In genomic region chr10:59958882-59959281, GRCh38 we compare ENCODE assay signal across 22 cellular contexts. TPM values are rescaled to one million over a fixed set of nuclear protein-coding genes. Genes with fewer than 3 reads are reported as not detected.
DNase-seq lines count a peak whose midpoint lies in the region; ATAC-seq and TF ChIP-seq lines count a peak whose summit lies in the region.
"Had no signal": no experiment of that assay in that cellular context is flagged by ENCODE, and none has a peak within 500 bp of the region (broad histone marks: within the 10 kb centered on the region; RNA-seq: fewer than 3 reads in every experiment).

No MANE protein-coding gene starts in this region.

- peak overlapping the region; percentile 96 for H2BK12ac ChIP-seq in trophoblast cell (ENCODE audit: low read length)

- CTCF ChIA-PET in PC-3 (lab: Charles Lee): no interaction called here

- 87% methylated on average over 5 of the region's 5 CpGs for WGBS in esophagus muscularis mucosa
- WGBS in trophoblast cell (ENCODE audit: extremely low coverage, insufficient coverage, insufficient read length): no CpG with 5 or more reads among the region's 5 CpGs

- H3K79me2 ChIP-seq in GM23338 (replicated peaks; ENCODE audit: insufficient read depth) (no peaks in the 10 kb centered on the region), PC-3 (ENCODE audit: low read length) (no peaks in the 10 kb centered on the region), trophoblast cell (ENCODE audit: control insufficient read depth, insufficient read depth, low read length, poor library complexity) (no peaks in the 10 kb centered on the region)

- peak overlapping the region; percentile 31 for H4K12ac ChIP-seq in trophoblast cell (ENCODE audit: low read depth, low read length)

- H3K27me3 ChIP-seq in GM23338 (ENCODE audit: insufficient read depth) (no peaks in the 10 kb centered on the region), PC-3 (ENCODE audit: low read length) (no peaks in the 10 kb centered on the region), esophagus muscularis mucosa (no peaks in the 10 kb centered on the region), trophoblast cell (ENCODE audit: insufficient read depth, low read length) (no peaks in the 10 kb centered on the region)
- H3K27me3 ChIP-seq: BE2C; BLaER1 treated with 17β-estradiol and CSF1 and Interleukin-3, amounts not matched to agents 10 nM and 100 nM had no signal

- H3K23ac ChIP-seq in trophoblast cell (ENCODE audit: low read length): no peak overlapping the region

- peak overlapping the region; percentile 93 for H4K91ac ChIP-seq in trophoblast cell (ENCODE audit: low read depth, low read length)

- no peak for TF ChIP-seq EP300 in esophagus muscularis mucosa (IDR thresholded peaks at IDR 0.05)

- intact Hi-C loops in PC-3 (cut with micrococcal nuclease) (no loop called here), esophagus muscularis mucosa (cut with DNase I) (no loop called here)

- H3K4me2 ChIP-seq in GM23338: no peak overlapping the region
- no peak overlapping the region for H3K4me2 ChIP-seq in PC-3 (ENCODE audit: low read length)
- no peak overlapping the region for H3K4me2 ChIP-seq in trophoblast cell (ENCODE audit: low read length)
- H3K4me2 ChIP-seq: A549; BLaER1 treated with 17β-estradiol and CSF1 and Interleukin-3, amounts not matched to agents 10 nM and 100 nM had no signal

- no peaks in the 10 kb centered on the region for H3K36me3 Mint-ChIP-seq in GM23338 (ENCODE audit: low read depth)
- H3K36me3 Mint-ChIP-seq: CD14-positive monocyte; CD8-positive, alpha-beta memory T cell had no signal

- no peak overlapping the region for H3K4me3 Mint-ChIP-seq in GM23338
- H3K4me3 Mint-ChIP-seq: CD14-positive monocyte; CD4-positive, alpha-beta T cell; CD8-positive, alpha-beta memory T cell had no signal

- H4K20me1 ChIP-seq in GM23338 (replicated peaks; ENCODE audit: insufficient read depth) (no peaks in the 10 kb centered on the region), PC-3 (ENCODE audit: low read length) (no peaks in the 10 kb centered on the region)
- H4K20me1 ChIP-seq: BLaER1 treated with 17β-estradiol and CSF1 and Interleukin-3, amounts not matched to agents 10 nM and 100 nM had no signal

- H3K9me3 Mint-ChIP-seq in GM23338: no peaks in the 10 kb centered on the region
- H3K9me3 Mint-ChIP-seq: CD4-positive, alpha-beta T cell; CD8-positive, alpha-beta memory T cell had no signal

- POLR2A ChIA-PET in PC-3 (lab: Charles Lee; ENCODE audit: unreplicated experiment): no interaction called here

- no TSS peak for BruUV-seq in PC-3 (replicated peaks; lab: Mats Ljungman, UMichigan)

- H3K9me2 ChIP-seq in GM23338 (ENCODE audit: insufficient read depth): no peaks in the 10 kb centered on the region
- no peaks in the 10 kb centered on the region for H3K9me2 ChIP-seq in PC-3 (replicated peaks; ENCODE audit: low read length)

- no peak for TF ChIP-seq POLR2A in esophagus muscularis mucosa (IDR thresholded peaks at IDR 0.05; ENCODE audit: low read depth)

- peak overlapping the region; percentile 92 for H2BK5ac ChIP-seq in trophoblast cell (ENCODE audit: low read depth, low read length, poor library complexity)

- H3F3A ChIP-seq in GM23338 (replicated peaks; ENCODE audit: low read depth) (no peaks in the 10 kb centered on the region), PC-3 (ENCODE audit: low read length, unreplicated experiment) (no peaks in the 10 kb centered on the region)

- no peak overlapping the region for H3K27ac Mint-ChIP-seq in GM23338
- H3K27ac Mint-ChIP-seq: CD4-positive, alpha-beta T cell; CD8-positive, alpha-beta memory T cell had no signal

- peaks cover 17% of the 10 kb centered on the region for H3K79me1 ChIP-seq in trophoblast cell (ENCODE audit: low read length)

- H3K9me3 ChIP-seq in PC-3 (ENCODE audit: low read length) (no peaks in the 10 kb centered on the region), esophagus muscularis mucosa (no peaks in the 10 kb centered on the region), trophoblast cell (ENCODE audit: insufficient read depth, low read depth, low read length) (no peaks in the 10 kb centered on the region)
- H3K9me3 ChIP-seq: A549; BE2C; BLaER1 treated with 17β-estradiol and CSF1 and Interleukin-3, amounts not matched to agents 10 nM and 100 nM had no signal

- peak overlapping the region; percentile 46 for H3K18ac ChIP-seq in trophoblast cell (ENCODE audit: low read length)

- H4K8ac ChIP-seq in trophoblast cell (ENCODE audit: low read depth, low read length): peak overlapping the region; percentile 48

- H3K4me3 ChIP-seq in GM23338 (no peak overlapping the region), PC-3 (ENCODE audit: low read length) (no peak overlapping the region), esophagus muscularis mucosa (no peak overlapping the region), trophoblast cell (ENCODE audit: low read depth, low read length) (no peak overlapping the region)
- H3K4me3 ChIP-seq: A549; BLaER1 treated with 17β-estradiol and CSF1 and Interleukin-3, amounts not matched to agents 10 nM and 100 nM; GM23248 had no signal

- TF ChIP-seq CTCF in GM23338 (conservative IDR thresholded peaks at IDR 0.05; ENCODE audit: low read depth in 2 of 2) (no peak), PC-3 (conservative IDR thresholded peaks at IDR 0.05; ENCODE audit: low read depth, low read length) (no peak), esophagus muscularis mucosa (IDR thresholded peaks at IDR 0.05) (no peak)

- H3K9ac ChIP-seq in PC-3 (ENCODE audit: low read length): no peak overlapping the region
- no peak overlapping the region for H3K9ac ChIP-seq in trophoblast cell (ENCODE audit: low read length)
- H3K9ac ChIP-seq: BLaER1 treated with 17β-estradiol and CSF1 and Interleukin-3, amounts not matched to agents 10 nM and 100 nM; GM23248 had no signal

- peak overlapping the region; percentile 87 for H3K14ac ChIP-seq in trophoblast cell (ENCODE audit: low read length)

- H3K4me1 Mint-ChIP-seq in GM23338: peaks cover 8% of the 10 kb centered on the region
- H3K4me1 Mint-ChIP-seq: CD8-positive, alpha-beta memory T cell had no signal

- ATAC-seq in GM23338 (no peak), PC-3 (no peak), GM18867 (IDR thresholded peaks at IDR 0.05; ENCODE audit: unreplicated experiment) (no peak), HG03097 (IDR thresholded peaks at IDR 0.05; ENCODE audit: low FRiP score, unreplicated experiment) (no peak)
- ATAC-seq: A549 had no signal

- H3K4me1 ChIP-seq in GM23338 (ENCODE audit: insufficient read depth) (no peaks in the 10 kb centered on the region), PC-3 (ENCODE audit: insufficient read depth, low read length) (0 out of 2 replicates have a peak, but pooled peaks cover 4% of the 10 kb centered on the region), esophagus muscularis mucosa (no peaks in the 10 kb centered on the region), trophoblast cell (ENCODE audit: control insufficient read depth in 1 of 2, insufficient read depth in 2 of 2, low read length in 2 of 2) (peaks cover 4 to 8% of the 10 kb centered on the region in 2 experiments)
- H3K4me1 ChIP-seq: A549, BE2C had no signal

- H3K36me3 ChIP-seq in GM23338 (ENCODE audit: insufficient read depth) (no peaks in the 10 kb centered on the region), PC-3 (ENCODE audit: low read depth, low read length) (no peaks in the 10 kb centered on the region), esophagus muscularis mucosa (no peaks in the 10 kb centered on the region), trophoblast cell (ENCODE audit: control insufficient read depth in 1 of 2, insufficient read depth in 2 of 2, low read length in 2 of 2) (no peaks in the 10 kb centered on the region)
- H3K36me3 ChIP-seq: BE2C; BLaER1 treated with 17β-estradiol and CSF1 and Interleukin-3, amounts not matched to agents 10 nM and 100 nM had no signal

- DNase-seq in GM23338 (ENCODE audit: low spot score): no peak
- no peak for DNase-seq in PC-3
- peak; percentile 66 for DNase-seq in esophagus muscularis mucosa (ENCODE audit: extremely low spot score)
- DNase-seq in trophoblast cell: no peak
- no peak for DNase-seq in mesenteric fat pad (ENCODE audit: low spot score)
- DNase-seq: 8988T; ACHN; AML-193; BE2C; Calu3; CD4-positive, alpha-beta T cell; CD8-positive, alpha-beta memory T cell; DMS53; DMS79 treated with DMSO at 0.1 percent for 48 hours; GF-D8; GM23248; HCEC 1CT had no signal

- peak overlapping the region; percentile 79 for H2AK5ac ChIP-seq in trophoblast cell (ENCODE audit: low read length)

- H2AFZ ChIP-seq in GM23338 (peak overlapping the region; percentile 76), PC-3 (ENCODE audit: low read length) (peak overlapping the region; percentile 47), trophoblast cell (ENCODE audit: insufficient read depth, low read length, poor library complexity) (peak overlapping the region; percentile 75)
- H2AFZ ChIP-seq: GM23248 had no signal

- H2BK120ac ChIP-seq in trophoblast cell (ENCODE audit: insufficient read depth, low read length, poor library complexity): peak overlapping the region; percentile 79

- H3K4ac ChIP-seq in trophoblast cell (ENCODE audit: low read depth, low read length): peak overlapping the region; percentile 47

- H3K27ac ChIP-seq in GM23338 (ENCODE audit: low read depth) (no peak overlapping the region), PC-3 (ENCODE audit: low read length) (no peak overlapping the region), esophagus muscularis mucosa (replicated peaks in 1 of 4) (no peak overlapping the region), trophoblast cell (ENCODE audit: low read depth, low read length) (peak overlapping the region; percentile 34)
- H3K27ac ChIP-seq: A549; BLaER1 treated with 17β-estradiol and CSF1 and Interleukin-3, amounts not matched to agents 10 nM and 100 nM; GM23248 had no signal

- no peaks in the 10 kb centered on the region for H3K27me3 Mint-ChIP-seq in GM23338 (ENCODE audit: insufficient read depth, low read depth, poor library complexity)

TF ChIP-seq in GM23338, 12 proteins besides CTCF, POLR2A, EP300 and RAD21 (continues in another document):
- no peak for TF ChIP-seq CREB1 (CRISPR knock-in tag; IDR thresholded peaks at IDR 0.05; ENCODE audit: low read depth)
- TF ChIP-seq ZNF331 (CRISPR knock-in tag; IDR thresholded peaks at IDR 0.05; ENCODE audit: low read depth): no peak
- TF ChIP-seq JUNB (IDR thresholded peaks at IDR 0.05; ENCODE audit: unreplicated experiment): no peak
- no peak for TF ChIP-seq ETS1 (IDR thresholded peaks at IDR 0.05)

RNA-seq across cellular contexts. Expression of gene CCDC6, which starts 52.5 kb away (rescaled TPM):
- total RNA-seq in GM23338 (2014; rRNA removed; shearing (Covaris generic)): 66.9 and 69.4 TPM in 2 replicates
- polyA plus RNA-seq in GM23338 (2016; fragmentation: Nextera tagmentation; extraction: Ambion mirVana): 32.1 and 32.5 TPM in 2 replicates
- total RNA-seq in PC-3 (2014; rRNA removed) (37.6 and 46.1 TPM in 2 replicates), esophagus muscularis mucosa (10 to 100 TPM; 41.4 to 71.0 (median 57.2) TPM), mesenteric fat pad (31.2 TPM)
- polyA plus RNA-seq in trophoblast cell (2013): 55.8 and 56.4 TPM in 2 replicates
